Comparison of ENCODE assay signal across 18 cellular contexts in genomic region chr10:133008736-133009135, GRCh38.
"Had no signal": no experiment of that assay in that cellular context is flagged by ENCODE, and none has a peak within 500 bp of the region (broad histone marks: within the 10 kb centered on the region; RNA-seq: fewer than 3 reads in every experiment).

No MANE protein-coding gene starts in this region.

- H3K27ac ChIP-seq: breast epithelium, VCaP had no signal

- H3K4me3 ChIP-seq: thyroid gland had no signal

- H3K36me3 ChIP-seq: breast epithelium, thyroid gland had no signal

- H3K36me3 Mint-ChIP-seq: naive thymus-derived CD8-positive, alpha-beta T cell had no signal

- DNase-seq: activated CD4-positive, alpha-beta T cell treated with anti-CD3 and anti-CD28 coated beads, Interleukin-2, amount 50 U/mL, for 1 hour; activated CD4-positive, CD25-positive, alpha-beta regulatory T cell treated with anti-CD3 and anti-CD28 coated beads, Interleukin-2, amount 50 U/mL, for 72 hours; activated CD8-positive, alpha-beta memory T cell treated with anti-CD3 and anti-CD28 coated beads, Interleukin-2, amount 50 U/mL, for 4 hours; activated effector memory CD4-positive, alpha-beta T cell treated with Interleukin-2 at 50 U/mL for 16 hours; activated naive CD4-positive, alpha-beta T cell treated with anti-CD3 and anti-CD28 coated beads, Interleukin-2, amount 50 U/mL, for 16 hours; activated T-cell treated with anti-CD3 and anti-CD28 coated beads, Interleukin-2, amount 50 U/mL, for 4 hours; cerebellar nuclear complex; effector CD4-positive, alpha-beta T cell; midbrain; naive thymus-derived CD8-positive, alpha-beta T cell; stimulated activated CD4-positive, alpha-beta T cell treated with anti-CD3 and anti-CD28 coated beads, Interleukin-1b, Interleukin-23, amount 100 ng/mL, for 48 hours; stimulated activated CD8-positive, alpha-beta memory T cell treated with anti-CD3 and anti-CD28 coated beads, Interleukin-4, amount 100 ng/mL, for 48 hours; stimulated activated naive CD4-positive, alpha-beta T cell; SW 1271; T-helper 2 cell had no signal

- H3K9me3 Mint-ChIP-seq: activated T-cell treated with anti-CD3 and anti-CD28 coated beads, Interleukin-2, amount 50 U/mL, for 4 hours; naive thymus-derived CD8-positive, alpha-beta T cell had no signal

- H3K27ac Mint-ChIP-seq: naive thymus-derived CD8-positive, alpha-beta T cell had no signal

- H3K27me3 ChIP-seq: thyroid gland had no signal

- ATAC-seq: activated T-cell treated with anti-CD3 and anti-CD28 coated beads, Interleukin-2, amount 50 U/mL, for 4 hours; naive thymus-derived CD8-positive, alpha-beta T cell had no signal

- H3K9me3 ChIP-seq: breast epithelium, thyroid gland had no signal

- H3K4me1 ChIP-seq: breast epithelium had no signal
